In genomic region chr1:54477153-54477561, GRCh38 we compare ENCODE assay signal across 13 cellular contexts.
DNase-seq lines count a peak whose midpoint lies in the region; ATAC-seq and TF ChIP-seq lines count a peak whose summit lies in the region.
"Had no signal": no experiment of that assay in that cellular context is flagged by ENCODE, and none has a peak within 500 bp of the region (broad histone marks: within the 10 kb centered on the region; RNA-seq: fewer than 3 reads in every experiment).

No MANE protein-coding gene starts in this region.

- peak overlapping the region; percentile 86 for H3K27ac ChIP-seq in BLaER1
- no peak overlapping the region for H3K27ac ChIP-seq in trophoblast cell (ENCODE audit: low read depth, low read length)

- no peak overlapping the region for H4K8ac ChIP-seq in trophoblast cell (ENCODE audit: low read depth, low read length)

- peaks cover 16% of the 10 kb centered on the region for H3K79me1 ChIP-seq in trophoblast cell (ENCODE audit: low read length)

- no peaks in the 10 kb centered on the region for H3K79me2 ChIP-seq in trophoblast cell (ENCODE audit: control insufficient read depth, insufficient read depth, low read length, poor library complexity)

- ATAC-seq in T-helper 17 cell, result peak; percentile 34

- no peak overlapping the region for H4K12ac ChIP-seq in trophoblast cell (ENCODE audit: low read depth, low read length)

- no peak overlapping the region for H2BK120ac ChIP-seq in trophoblast cell (ENCODE audit: insufficient read depth, low read length, poor library complexity)

- no CpG with 5 or more reads among the region's 6 CpGs for WGBS in trophoblast cell (ENCODE audit: extremely low coverage, insufficient coverage, insufficient read length)

- H3K14ac ChIP-seq in trophoblast cell (ENCODE audit: low read length), result no peak overlapping the region

- no peak overlapping the region for H3K4ac ChIP-seq in trophoblast cell (ENCODE audit: low read depth, low read length)

- no peak overlapping the region for H2BK12ac ChIP-seq in trophoblast cell (ENCODE audit: low read length)

- H3K9me3 ChIP-seq in BLaER1 (no peaks in the 10 kb centered on the region), Caco-2 (no peaks in the 10 kb centered on the region), T-helper 17 cell (ENCODE audit: control insufficient read depth, low read length, poor library complexity, severe bottlenecking) (no peaks in the 10 kb centered on the region), trophoblast cell (ENCODE audit: insufficient read depth, low read depth, low read length) (no peaks in the 10 kb centered on the region)
- H3K9me3 ChIP-seq: transverse colon had no signal

- H2BK5ac ChIP-seq in trophoblast cell (ENCODE audit: low read depth, low read length, poor library complexity), result no peak overlapping the region

- DNase-seq in Caco-2, result no peak
- DNase-seq in T-helper 17 cell, result no peak
- DNase-seq in mesothelial cell of epicardium (ENCODE audit: low spot score in 2 of 2, unreplicated experiment in 2 of 2), result no peak
- DNase-seq in SKM-1 (lab: John Stamatoyannopoulos, UW; ENCODE audit: unreplicated experiment), result no peak
- DNase-seq in trophoblast cell, result no peak
- no peak for DNase-seq in activated gamma-delta T cell (lab: John Stamatoyannopoulos, UW)
- DNase-seq: activated CD4-positive, alpha-beta T cell treated with anti-CD3 and anti-CD28 coated beads, Interleukin-2, amount 50 U/mL, for 48 hours; GF-D8; NCI-H1417 treated with DMSO at 0.1 percent for 48 hours; NCI-H446; T-helper 9 cell; transverse colon had no signal

- POLR2A ChIA-PET in Caco-2 (lab: Charles Lee), result no interaction called here

- no peaks in the 10 kb centered on the region for H3K9me3 Mint-ChIP-seq in Caco-2 (ENCODE audit: unreplicated experiment)
- H3K9me3 Mint-ChIP-seq in mesothelial cell of epicardium, result no peaks in the 10 kb centered on the region

- CTCF ChIA-PET in Caco-2 (lab: Charles Lee), result no interaction called here

- no peak overlapping the region for H3K18ac ChIP-seq in trophoblast cell (ENCODE audit: low read length)

- no peaks in the 10 kb centered on the region for H4K20me1 ChIP-seq in BLaER1

- BruUV-seq in Caco-2 (replicated peaks; lab: Mats Ljungman, UMichigan), result no TSS peak

- H3K27ac Mint-ChIP-seq in Caco-2 (ENCODE audit: unreplicated experiment) (peak overlapping the region; percentile 45), T-helper 17 cell (peak overlapping the region; percentile 89), mesothelial cell of epicardium (peak overlapping the region; percentile 88)

- no peaks in the 10 kb centered on the region for H3K27me3 ChIP-seq in BLaER1
- H3K27me3 ChIP-seq in Caco-2 (replicated peaks; ENCODE audit: control insufficient read depth, insufficient read depth, low read length), result no peaks in the 10 kb centered on the region
- no peaks in the 10 kb centered on the region for H3K27me3 ChIP-seq in trophoblast cell (ENCODE audit: insufficient read depth, low read length)

- H3K4me3 ChIP-seq in BLaER1 (0 out of 2 replicates have a peak overlapping the region, but pooled peaks have one; percentile 1), Caco-2 (ENCODE audit: low read depth, low read length) (no peak overlapping the region), trophoblast cell (ENCODE audit: low read depth, low read length) (no peak overlapping the region)
- H3K4me3 ChIP-seq: transverse colon had no signal

- H3K9ac ChIP-seq in BLaER1 (no peak overlapping the region; the same call in 1 of the 2 replicates), trophoblast cell (ENCODE audit: low read length) (no peak overlapping the region)

- H3K4me1 Mint-ChIP-seq in Caco-2 (ENCODE audit: low read depth, unreplicated experiment), result peaks cover 19% of the 10 kb centered on the region
- H3K4me1 Mint-ChIP-seq in T-helper 17 cell, result peaks cover 55% of the 10 kb centered on the region
- H3K4me1 Mint-ChIP-seq in mesothelial cell of epicardium, result peaks cover 79% of the 10 kb centered on the region

- H2AK5ac ChIP-seq in trophoblast cell (ENCODE audit: low read length), result no peak overlapping the region

- no peak overlapping the region for H3K23ac ChIP-seq in trophoblast cell (ENCODE audit: low read length)

- no peak overlapping the region for H2AFZ ChIP-seq in trophoblast cell (ENCODE audit: insufficient read depth, low read length, poor library complexity)

- H4K91ac ChIP-seq in trophoblast cell (ENCODE audit: low read depth, low read length), result no peak overlapping the region

- intact Hi-C loops in Caco-2 (cut with micrococcal nuclease; ENCODE audit: unreplicated experiment), result no loop called here

- H3K4me1 ChIP-seq in BLaER1 (peaks cover 96% of the 10 kb centered on the region), Caco-2 (peaks cover 4% of the 10 kb centered on the region), trophoblast cell (ENCODE audit: control insufficient read depth in 1 of 2, insufficient read depth in 2 of 2, low read length in 2 of 2) (peaks cover 24 to 32% of the 10 kb centered on the region in 2 experiments)

- H3K36me3 ChIP-seq in BLaER1 (no peaks in the 10 kb centered on the region), Caco-2 (ENCODE audit: control insufficient read depth, insufficient read depth, low read length) (no peaks in the 10 kb centered on the region), trophoblast cell (ENCODE audit: control insufficient read depth in 1 of 2, insufficient read depth in 2 of 2, low read length in 2 of 2) (no peaks in the 10 kb centered on the region)
- H3K36me3 ChIP-seq: transverse colon had no signal

- H3K4me3 Mint-ChIP-seq in Caco-2 (ENCODE audit: unreplicated experiment) (no peak overlapping the region), T-helper 17 cell (peak overlapping the region; percentile 89), mesothelial cell of epicardium (no peak overlapping the region)

- TF ChIP-seq CTCF in Caco-2 (IDR thresholded peaks at IDR 0.05; ENCODE audit: insufficient read depth in 1 of 2, low read depth in 1 of 2, low read length in 1 of 2, severe bottlenecking in 1 of 2, unreplicated experiment in 1 of 2), result no peak
- no peak for TF ChIP-seq CTCF in mesothelial cell of epicardium (IDR thresholded peaks at IDR 0.05; ENCODE audit: unreplicated experiment)

- H3K27me3 Mint-ChIP-seq in Caco-2 (ENCODE audit: insufficient read depth, unreplicated experiment) (no peaks in the 10 kb centered on the region), T-helper 17 cell (no peaks in the 10 kb centered on the region), mesothelial cell of epicardium (ENCODE audit: low read depth) (no peaks in the 10 kb centered on the region)

- H3K4me2 ChIP-seq in BLaER1, result peak overlapping the region; percentile 96
- H3K4me2 ChIP-seq in trophoblast cell (ENCODE audit: low read length), result no peak overlapping the region

- H3K36me3 Mint-ChIP-seq in Caco-2 (ENCODE audit: insufficient read depth, unreplicated experiment) (peaks cover 2% of the 10 kb centered on the region), T-helper 17 cell (ENCODE audit: low read depth) (no peaks in the 10 kb centered on the region), mesothelial cell of epicardium (no peaks in the 10 kb centered on the region)
